Comparison of ENCODE assay signal across 18 cellular contexts in genomic region chr21:36684957-36685714, GRCh38. TPM values are rescaled to one million over a fixed set of nuclear protein-coding genes. Genes with fewer than 3 reads are reported as not detected.
"Had no signal": no experiment of that assay in that cellular context is flagged by ENCODE, and none has a peak within 500 bp of the region (broad histone marks: within the 10 kb centered on the region; RNA-seq: fewer than 3 reads in every experiment).

No MANE protein-coding gene starts in this region.

- DNase-seq: activated CD4-positive, alpha-beta T cell treated with anti-CD3 and anti-CD28 coated beads for 1 hour; activated CD4-positive, alpha-beta T cell treated with anti-CD3 and anti-CD28 coated beads, Interleukin-2, amount 50 U/mL, for 48 hours; activated CD8-positive, alpha-beta memory T cell treated with anti-CD3 and anti-CD28 coated beads, Interleukin-2, amount 10 ng/mL, durations not matched to agents 7 days and 5 days; activated effector memory CD4-positive, alpha-beta T cell treated with anti-CD3 and anti-CD28 coated beads, Interleukin-2, amount 50 U/mL, for 16 hours; activated T-cell treated with anti-CD3 and anti-CD28 coated beads, Interleukin-2, amount 50 U/mL, for 4 hours; amygdala; cerebellar nuclear complex; dermis blood vessel endothelial cell; erythroblast; left colon; mucosa of descending colon; natural killer cell; nucleus accumbens; right lobe of liver; stimulated activated CD4-positive, alpha-beta T cell treated with anti-CD3 and anti-CD28 coated beads, Interleukin-2, amount 100 ng/mL, for 24 hours; stimulated activated naive CD4-positive, alpha-beta T cell; T-helper 9 cell; trophoblast cell had no signal

- ATAC-seq: activated CD8-positive, alpha-beta memory T cell treated with anti-CD3 and anti-CD28 coated beads, Interleukin-2, amount 10 ng/mL, durations not matched to agents 7 days and 5 days; activated T-cell treated with anti-CD3 and anti-CD28 coated beads, Interleukin-2, amount 50 U/mL, for 4 hours; left colon; mucosa of descending colon; natural killer cell; right lobe of liver had no signal

RNA-seq across cellular contexts. Expression of gene SIM2, which starts 13.8 kb away (rescaled TPM):
- total RNA-seq: mucosa of descending colon, natural killer cell, right lobe of liver had no signal
